In genomic region chr13:33263976-33264619, GRCh38 we compare ENCODE assay signal across 1 cellular context.
TF ChIP-seq lines count a peak whose summit lies in the region.

No MANE protein-coding gene starts in this region.

TF ChIP-seq in A549, 52 proteins besides CTCF, POLR2A, EP300 and RAD21 (continued from another document):
- no peak for TF ChIP-seq RNF2 (IDR thresholded peaks at IDR 0.05; ENCODE audit: borderline replicate concordance, low read depth)
- TF ChIP-seq KDM1A (IDR thresholded peaks at IDR 0.05; ENCODE audit: low read depth) = no peak
- TF ChIP-seq FOSL2 (IDR thresholded peaks at IDR 0.05) = no peak
- no peak for TF ChIP-seq FOSL2 (CRISPR knock-in tag; IDR thresholded peaks at IDR 0.05)
- no peak for TF ChIP-seq EHMT2 (IDR thresholded peaks at IDR 0.05; ENCODE audit: low read depth)
- TF ChIP-seq BCL3 (IDR thresholded peaks at IDR 0.05) = no peak
- no peak for TF ChIP-seq MAFK (IDR thresholded peaks at IDR 0.05; ENCODE audit: partially characterized antibody)
- no peak for TF ChIP-seq HMGXB4 (CRISPR knock-in tag; IDR thresholded peaks at IDR 0.05; ENCODE audit: borderline replicate concordance)
- TF ChIP-seq ZNF302 (CRISPR knock-in tag; IDR thresholded peaks at IDR 0.05) = no peak
